In the genomic region with DNA sequence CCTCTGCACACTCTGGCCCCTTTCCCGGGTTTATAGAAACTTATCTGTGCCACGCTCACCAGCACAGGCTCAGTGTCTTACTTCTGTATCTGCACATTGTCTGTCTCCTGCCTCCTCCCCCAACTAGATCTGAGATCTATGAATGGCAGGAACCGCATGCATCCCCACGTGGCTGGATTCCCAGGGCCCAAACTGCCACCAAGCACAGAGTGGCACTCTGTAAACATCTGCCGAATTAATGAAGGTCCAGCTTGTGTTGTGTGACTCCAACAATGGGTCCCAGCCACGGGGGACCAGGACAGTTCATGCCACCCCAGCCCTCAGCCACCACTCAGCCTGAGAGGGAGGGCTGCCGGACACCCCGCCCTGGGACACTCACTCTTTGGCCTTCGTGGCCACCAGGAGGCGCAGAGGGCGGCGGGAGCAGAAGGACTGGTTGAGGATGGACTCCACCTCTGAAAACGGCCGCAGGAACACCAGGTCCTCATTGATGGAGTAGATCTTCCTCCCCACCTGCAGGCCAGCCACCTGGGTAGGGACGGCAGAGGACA, we compare ENCODE assay signal across 8 cellular contexts.
DNase-seq lines count a peak whose midpoint lies in the region; TF ChIP-seq lines count a peak whose summit lies in the region.

No MANE protein-coding gene starts in this region.

- H3K4me3 Mint-ChIP-seq in Calu3 (ENCODE audit: low read depth, unreplicated experiment): no peak overlapping the region

- H3K4me1 Mint-ChIP-seq in Calu3 (ENCODE audit: low read depth, unreplicated experiment): peaks cover 11% of the 10 kb centered on the region

- H3K36me3 Mint-ChIP-seq in Calu3 (ENCODE audit: insufficient read depth, unreplicated experiment): peaks cover 4% of the 10 kb centered on the region

- CTCF ChIA-PET in Calu3 (lab: Charles Lee): interaction anchor here (0.6 to 3.1 kb wide), 14 partner anchors 26 to 363 kb away, joined by 3 to 120 read pairs (median 6); partner anchors contain the start of gene ARFGEF2

- in situ Hi-C loops in brain microvascular endothelial cell (cut with HindIII; ENCODE audit: low pct_ligation_motif_present, low sequenced_read_pairs): loop anchor here (25.0 kb wide), 1 partner anchor 256 kb away; the partner anchor contains the start of gene ARFGEF2

- no peaks in the 10 kb centered on the region for H3K9me3 Mint-ChIP-seq in Calu3 (ENCODE audit: low read depth, unreplicated experiment)

- no peaks in the 10 kb centered on the region for H3K4me1 ChIP-seq in sigmoid colon

- peak; percentile 94 for DNase-seq in Calu3
- DNase-seq in HuH-7 (ENCODE audit: low spot score): peak; percentile 84
- DNase-seq in brain microvascular endothelial cell: no peak
- peak; percentile 85 for DNase-seq in middle frontal gyrus (ENCODE audit: extremely low spot score, low spot score)
- no peak for DNase-seq in sigmoid colon
- no peak for DNase-seq in activated CD8-positive, alpha-beta memory T cell treated with anti-CD3 and anti-CD28 coated beads for 24 hours
- DNase-seq in NCI-H1105 (lab: John Stamatoyannopoulos, UW): no peak
- DNase-seq in COR-L47 (lab: John Stamatoyannopoulos, UW): no peak

- peak; percentile 86 for TF ChIP-seq CTCF in Calu3 (IDR thresholded peaks at IDR 0.05; ENCODE audit: unreplicated experiment)
- TF ChIP-seq CTCF in brain microvascular endothelial cell (IDR thresholded peaks at IDR 0.05; ENCODE audit: low read depth, low read length, missing control alignments): peak; percentile 45
- no peak for TF ChIP-seq CTCF in sigmoid colon (IDR thresholded peaks at IDR 0.05)

- H3K27me3 ChIP-seq in brain microvascular endothelial cell (replicated peaks): no peaks in the 10 kb centered on the region
- H3K27me3 ChIP-seq in sigmoid colon: no peaks in the 10 kb centered on the region

- BruUV-seq in Calu3 (replicated peaks; lab: Mats Ljungman, UMichigan): no TSS peak

- TF ChIP-seq POLR2A in sigmoid colon (IDR thresholded peaks at IDR 0.05): no peak

- H3K27ac Mint-ChIP-seq in Calu3 (ENCODE audit: unreplicated experiment): no peak overlapping the region

- peaks cover 64% of the 10 kb centered on the region for H3K27me3 Mint-ChIP-seq in Calu3 (ENCODE audit: unreplicated experiment)

- H3K36me3 ChIP-seq in brain microvascular endothelial cell (replicated peaks) (peaks cover 32% of the 10 kb centered on the region), sigmoid colon (peaks cover 0 to 9% (median 0%) of the 10 kb centered on the region in 4 donors)

- no peak overlapping the region for H3K27ac ChIP-seq in brain microvascular endothelial cell
- H3K27ac ChIP-seq in sigmoid colon: no peak overlapping the region

- no peak overlapping the region for H3K4me3 ChIP-seq in brain microvascular endothelial cell (ENCODE audit: low read depth, low read length)
- no peak overlapping the region for H3K4me3 ChIP-seq in sigmoid colon

- intact Hi-C loops in Calu3 (cut with micrococcal nuclease; ENCODE audit: unreplicated experiment) (loop anchor here (1.0 kb wide), 1 partner anchor 249 kb away; no protein-coding TSS in a partner anchor), sigmoid colon (cut with DNase I) (loop anchor here (1.0 kb wide), 1 partner anchor 249 kb away; no protein-coding TSS in a partner anchor)

- 81 to 89% methylated on average over 15 of the region's 15 CpGs for WGBS in sigmoid colon, 2 donors

- no peak for TF ChIP-seq EP300 in sigmoid colon (IDR thresholded peaks at IDR 0.05)

- H3K9me3 ChIP-seq in sigmoid colon: no peaks in the 10 kb centered on the region

Comparison
In these comparisons a context has a peak if more than half of its experiments do, and no peak if none do; other contexts are left out.
1. DNase-seq: peak in Calu3 (single experiment), HuH-7 (single experiment) and middle frontal gyrus (single experiment); none in brain microvascular endothelial cell (single experiment), sigmoid colon (single experiment), activated CD8-positive, alpha-beta memory T cell treated with anti-CD3 and anti-CD28 coated beads for 24 hours (single experiment), NCI-H1105 (single experiment) and COR-L47 (single experiment).
2. CTCF ChIP-seq: peak in Calu3 (single experiment) and brain microvascular endothelial cell (single experiment); none in sigmoid colon (0 of 4).